2 cellular contexts compared by ENCODE assay signal in genomic region chr12:6352198-6353173, GRCh38.
TF ChIP-seq lines count a peak whose summit lies in the region.

No MANE protein-coding gene starts in this region.

TF ChIP-seq in IMR-90, 13 proteins besides CTCF, POLR2A, EP300 and RAD21:
- TF ChIP-seq BHLHE40 (IDR thresholded peaks at IDR 0.05; ENCODE audit: low read depth, low read length) = no peak
- TF ChIP-seq MAFK (IDR thresholded peaks at IDR 0.05; ENCODE audit: low read depth, low read length) = no peak
- no peak for TF ChIP-seq FOS (IDR thresholded peaks at IDR 0.05; ENCODE audit: low read depth, low read length)
- no peak for TF ChIP-seq RCOR1 (IDR thresholded peaks at IDR 0.05; ENCODE audit: insufficient replicate concordance, low read length)

TF ChIP-seq in HEK293T, 16 proteins besides CTCF, POLR2A, EP300 and RAD21 (continued from another document):
- TF ChIP-seq NFRKB (IDR thresholded peaks at IDR 0.05) (no peak), HDGF (IDR thresholded peaks at IDR 0.05; ENCODE audit: borderline replicate concordance) (no peak), BHLHE40 (IDR thresholded peaks at IDR 0.05; ENCODE audit: borderline replicate concordance) (no peak)
